In the genomic region with DNA sequence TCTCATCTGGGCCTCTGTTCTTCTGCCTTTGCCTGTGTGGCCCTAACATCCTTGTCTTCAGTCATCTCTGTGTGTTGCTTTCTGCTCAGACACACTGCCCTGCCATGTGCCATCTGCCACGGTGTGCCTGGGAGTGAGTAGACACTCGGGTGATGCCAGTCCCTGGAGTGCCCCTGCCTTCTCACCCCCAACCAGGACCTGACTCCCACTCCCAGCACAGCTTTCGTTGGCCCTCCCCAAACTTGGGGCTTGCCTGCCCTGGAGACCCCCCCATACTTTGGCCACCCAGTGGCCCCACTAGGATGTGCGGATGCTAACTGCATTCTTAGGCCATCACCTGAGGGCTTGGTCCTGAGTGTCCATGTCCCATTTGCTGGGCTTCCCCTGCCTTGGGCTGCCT, we compare ENCODE assay signal across 16 cellular contexts.
"Had no signal": no experiment of that assay in that cellular context is flagged by ENCODE, and none has a peak within 500 bp of the region (broad histone marks: within the 10 kb centered on the region; RNA-seq: fewer than 3 reads in every experiment).

No MANE protein-coding gene starts in this region.

- H3K4me1 ChIP-seq: colonic mucosa, SJSA1, thyroid gland had no signal

- H3K4me3 ChIP-seq: adrenal gland, cardiac muscle cell, colonic mucosa, esophagus squamous epithelium, SJSA1, thyroid gland had no signal

- H3K27me3 Mint-ChIP-seq: activated B cell treated with CpG ODN at 0.5 μM for 24 hours; stimulated activated naive B cell treated with anti-CD40 and anti-IgM and Interleukin-4, amounts not matched to agents 10 μg/mL and 1 μg/mL and 100 μg/mL, for 72 hours had no signal

- H3K27ac ChIP-seq: adrenal gland, cardiac muscle cell, colonic mucosa, esophagus squamous epithelium, SJSA1, thyroid gland had no signal

- H3K9me3 ChIP-seq: adrenal gland, colonic mucosa, esophagus squamous epithelium, SJSA1, thyroid gland had no signal

- DNase-seq: activated B cell treated with CpG ODN at 0.5 μM for 24 hours; activated CD4-positive, alpha-beta T cell treated with anti-CD3 and anti-CD28 coated beads for 48 hours; activated CD8-positive, alpha-beta memory T cell treated with anti-CD3 and anti-CD28 coated beads, Interleukin-2, amount 50 U/mL, for 48 hours; activated naive CD4-positive, alpha-beta T cell treated with Interleukin-2 at 50 U/mL for 16 hours; adrenal gland; colonic mucosa; esophagus squamous epithelium; kidney glomerular epithelial cell; stimulated activated CD4-positive, alpha-beta T cell treated with anti-CD3 and anti-CD28 coated beads, Interleukin-2, amount 100 ng/mL, for 24 hours; stimulated activated naive B cell treated with anti-CD40 and anti-IgM and Interleukin-4, amounts not matched to agents 10 μg/mL and 1 μg/mL and 100 μg/mL, for 72 hours; SW 1271; thyroid gland had no signal

- H3K36me3 ChIP-seq: adrenal gland, cardiac muscle cell, colonic mucosa, esophagus squamous epithelium, SJSA1, thyroid gland had no signal

- H3K27ac Mint-ChIP-seq: activated B cell treated with CpG ODN at 0.5 μM for 24 hours; stimulated activated naive B cell treated with anti-CD40 and anti-IgM and Interleukin-4, amounts not matched to agents 10 μg/mL and 1 μg/mL and 100 μg/mL, for 72 hours; T-helper 2 cell treated with Interferon-gamma antibody and Interleukin-4, amounts not matched to agents 5 μg/mL and 100 μg/mL, for 36 hours had no signal

- ATAC-seq: sciatic nerve; stimulated activated naive B cell treated with anti-CD40 and anti-IgM and Interleukin-4, amounts not matched to agents 10 μg/mL and 1 μg/mL and 100 μg/mL, for 72 hours had no signal

- H3K27me3 ChIP-seq: adrenal gland, cardiac muscle cell, colonic mucosa, esophagus squamous epithelium, SJSA1, thyroid gland had no signal

- H3K4me3 Mint-ChIP-seq: activated B cell treated with CpG ODN at 0.5 μM for 24 hours; stimulated activated naive B cell treated with anti-CD40 and anti-IgM and Interleukin-4, amounts not matched to agents 10 μg/mL and 1 μg/mL and 100 μg/mL, for 72 hours; T-helper 2 cell treated with Interferon-gamma antibody and Interleukin-4, amounts not matched to agents 5 μg/mL and 100 μg/mL, for 36 hours had no signal

- H3K9me3 Mint-ChIP-seq: activated B cell treated with CpG ODN at 0.5 μM for 24 hours; stimulated activated naive B cell treated with anti-CD40 and anti-IgM and Interleukin-4, amounts not matched to agents 10 μg/mL and 1 μg/mL and 100 μg/mL, for 72 hours; T-helper 2 cell treated with Interferon-gamma antibody and Interleukin-4, amounts not matched to agents 5 μg/mL and 100 μg/mL, for 36 hours had no signal
